In genomic region chr13:62125451-62125850, GRCh38 we compare ENCODE assay signal across 25 cellular contexts.
"Had no signal": no experiment of that assay in that cellular context is flagged by ENCODE, and none has a peak within 500 bp of the region (broad histone marks: within the 10 kb centered on the region; RNA-seq: fewer than 3 reads in every experiment).

No MANE protein-coding gene starts in this region.

- H3K4me3 Mint-ChIP-seq: stimulated activated effector memory CD8-positive, alpha-beta T cell treated with anti-CD3 and anti-CD28 coated beads, Interleukin-12 subunit alpha, Interleukin-12 subunit beta, amount 100 ng/mL, for 72 hours; stimulated activated memory B cell treated with anti-CD40 and anti-IgM and Interleukin-4, amounts not matched to agents 10 μg/mL and 1 μg/mL and 100 μg/mL, for 72 hours; stimulated activated naive B cell treated with anti-CD40 and anti-IgM and Interleukin-4, amounts not matched to agents 10 μg/mL and 1 μg/mL and 100 μg/mL, for 72 hours; stimulated activated naive CD8-positive, alpha-beta T cell treated with anti-CD3 and anti-CD28 coated beads, Interleukin-15, amount 100 ng/mL, for 72 hours; stimulated activated naive CD8-positive, alpha-beta T cell treated with anti-CD3 and anti-CD28 coated beads, Interleukin-15, Interleukin-2, amounts not matched to agents 100 ng/mL and 50 ng/mL, for 24 hours; type B pancreatic cell had no signal

- DNase-seq: stimulated activated CD4-positive, alpha-beta T cell treated with anti-CD3 and anti-CD28 coated beads, Interleukin-2, amount 100 ng/mL, for 48 hours; stimulated activated CD4-positive, alpha-beta T cell treated with anti-CD3 and anti-CD28 coated beads, Interleukin-4, amount 100 ng/mL, for 1 hour; stimulated activated CD4-positive, alpha-beta T cell treated with anti-CD3 and anti-CD28 coated beads, Interleukin-4, amount 100 ng/mL, for 24 hours; stimulated activated CD4-positive, alpha-beta T cell treated with anti-CD3 and anti-CD28 coated beads, Interleukin-4, amount 100 ng/mL, for 4 hours; stimulated activated CD8-positive, alpha-beta memory T cell treated with anti-CD3 and anti-CD28 coated beads, Interleukin-4, amount 100 ng/mL, for 48 hours; stimulated activated naive B cell treated with anti-CD40 and anti-IgM and Interleukin-4, amounts not matched to agents 10 μg/mL and 1 μg/mL and 100 μg/mL, for 72 hours; stimulated activated naive CD4-positive, alpha-beta T cell; stimulated activated naive CD4-positive, alpha-beta T cell treated with Interleukin-2 at 50 U/mL for 16 hours; stimulated activated naive CD8-positive, alpha-beta T cell treated with anti-CD3 and anti-CD28 coated beads, Interleukin-15, amount 100 ng/mL, for 72 hours; stimulated activated naive CD8-positive, alpha-beta T cell treated with anti-CD3 and anti-CD28 coated beads, Interleukin-15, Interleukin-2, amounts not matched to agents 100 U/mL and 50 U/mL, for 24 hours; stomach; substantia nigra; testis; thyroid gland; tibial artery; transverse colon; trophoblast cell; upper lobe of left lung; upper lobe of right lung; uterus had no signal

- H3K36me3 Mint-ChIP-seq: stimulated activated effector memory CD8-positive, alpha-beta T cell treated with anti-CD3 and anti-CD28 coated beads, Interleukin-12 subunit alpha, Interleukin-12 subunit beta, amount 100 ng/mL, for 72 hours; stimulated activated memory B cell treated with anti-CD40 and anti-IgM and Interleukin-4, amounts not matched to agents 10 μg/mL and 1 μg/mL and 100 μg/mL, for 72 hours; stimulated activated naive B cell treated with anti-CD40 and anti-IgM and Interleukin-4, amounts not matched to agents 10 μg/mL and 1 μg/mL and 100 μg/mL, for 72 hours; type B pancreatic cell had no signal

- ATAC-seq: stimulated activated effector memory CD8-positive, alpha-beta T cell treated with anti-CD3 and anti-CD28 coated beads, Interleukin-12 subunit alpha, Interleukin-12 subunit beta, amount 100 ng/mL, for 72 hours; stimulated activated memory B cell treated with anti-CD40 and anti-IgM and Interleukin-4, amounts not matched to agents 10 μg/mL and 1 μg/mL and 100 μg/mL, for 72 hours; stimulated activated naive B cell treated with anti-CD40 and anti-IgM and Interleukin-4, amounts not matched to agents 10 μg/mL and 1 μg/mL and 100 μg/mL, for 72 hours; stimulated activated naive CD8-positive, alpha-beta T cell treated with anti-CD3 and anti-CD28 coated beads, Interleukin-15, amount 100 ng/mL, for 72 hours; stimulated activated naive CD8-positive, alpha-beta T cell treated with anti-CD3 and anti-CD28 coated beads, Interleukin-15, Interleukin-2, amounts not matched to agents 100 U/mL and 50 U/mL, for 24 hours; upper lobe of right lung had no signal

- H3K27ac Mint-ChIP-seq: stimulated activated effector memory CD8-positive, alpha-beta T cell treated with anti-CD3 and anti-CD28 coated beads, Interleukin-12 subunit alpha, Interleukin-12 subunit beta, amount 100 ng/mL, for 72 hours; stimulated activated memory B cell treated with anti-CD40 and anti-IgM and Interleukin-4, amounts not matched to agents 10 μg/mL and 1 μg/mL and 100 μg/mL, for 72 hours; stimulated activated naive B cell treated with anti-CD40 and anti-IgM and Interleukin-4, amounts not matched to agents 10 μg/mL and 1 μg/mL and 100 μg/mL, for 72 hours; stimulated activated naive CD8-positive, alpha-beta T cell treated with anti-CD3 and anti-CD28 coated beads, Interleukin-15, amount 100 ng/mL, for 72 hours; stimulated activated naive CD8-positive, alpha-beta T cell treated with anti-CD3 and anti-CD28 coated beads, Interleukin-15, Interleukin-2, amounts not matched to agents 100 ng/mL and 50 ng/mL, for 24 hours; type B pancreatic cell had no signal

- H3K27me3 Mint-ChIP-seq: stimulated activated memory B cell treated with anti-CD40 and anti-IgM and Interleukin-4, amounts not matched to agents 10 μg/mL and 1 μg/mL and 100 μg/mL, for 72 hours; stimulated activated naive B cell treated with anti-CD40 and anti-IgM and Interleukin-4, amounts not matched to agents 10 μg/mL and 1 μg/mL and 100 μg/mL, for 72 hours; stimulated activated naive CD8-positive, alpha-beta T cell treated with anti-CD3 and anti-CD28 coated beads, Interleukin-15, amount 100 ng/mL, for 72 hours; stimulated activated naive CD8-positive, alpha-beta T cell treated with anti-CD3 and anti-CD28 coated beads, Interleukin-15, Interleukin-2, amounts not matched to agents 100 ng/mL and 50 ng/mL, for 24 hours; type B pancreatic cell had no signal

- FAIRE-seq: urothelium cell line had no signal

- H3K4me1 Mint-ChIP-seq: stimulated activated effector memory CD8-positive, alpha-beta T cell treated with anti-CD3 and anti-CD28 coated beads, Interleukin-12 subunit alpha, Interleukin-12 subunit beta, amount 100 ng/mL, for 72 hours; stimulated activated memory B cell treated with anti-CD40 and anti-IgM and Interleukin-4, amounts not matched to agents 10 μg/mL and 1 μg/mL and 100 μg/mL, for 72 hours; stimulated activated naive B cell treated with anti-CD40 and anti-IgM and Interleukin-4, amounts not matched to agents 10 μg/mL and 1 μg/mL and 100 μg/mL, for 72 hours; stimulated activated naive CD8-positive, alpha-beta T cell treated with anti-CD3 and anti-CD28 coated beads, Interleukin-15, amount 100 ng/mL, for 72 hours had no signal

- H3K9me3 Mint-ChIP-seq: stimulated activated memory B cell treated with anti-CD40 and anti-IgM and Interleukin-4, amounts not matched to agents 10 μg/mL and 1 μg/mL and 100 μg/mL, for 72 hours; stimulated activated naive B cell treated with anti-CD40 and anti-IgM and Interleukin-4, amounts not matched to agents 10 μg/mL and 1 μg/mL and 100 μg/mL, for 72 hours; stimulated activated naive CD8-positive, alpha-beta T cell treated with anti-CD3 and anti-CD28 coated beads, Interleukin-15, amount 100 ng/mL, for 72 hours; stimulated activated naive CD8-positive, alpha-beta T cell treated with anti-CD3 and anti-CD28 coated beads, Interleukin-15, Interleukin-2, amounts not matched to agents 100 ng/mL and 50 ng/mL, for 24 hours had no signal
